Comparison of ENCODE assay signal across 8 cellular contexts in the genomic region with DNA sequence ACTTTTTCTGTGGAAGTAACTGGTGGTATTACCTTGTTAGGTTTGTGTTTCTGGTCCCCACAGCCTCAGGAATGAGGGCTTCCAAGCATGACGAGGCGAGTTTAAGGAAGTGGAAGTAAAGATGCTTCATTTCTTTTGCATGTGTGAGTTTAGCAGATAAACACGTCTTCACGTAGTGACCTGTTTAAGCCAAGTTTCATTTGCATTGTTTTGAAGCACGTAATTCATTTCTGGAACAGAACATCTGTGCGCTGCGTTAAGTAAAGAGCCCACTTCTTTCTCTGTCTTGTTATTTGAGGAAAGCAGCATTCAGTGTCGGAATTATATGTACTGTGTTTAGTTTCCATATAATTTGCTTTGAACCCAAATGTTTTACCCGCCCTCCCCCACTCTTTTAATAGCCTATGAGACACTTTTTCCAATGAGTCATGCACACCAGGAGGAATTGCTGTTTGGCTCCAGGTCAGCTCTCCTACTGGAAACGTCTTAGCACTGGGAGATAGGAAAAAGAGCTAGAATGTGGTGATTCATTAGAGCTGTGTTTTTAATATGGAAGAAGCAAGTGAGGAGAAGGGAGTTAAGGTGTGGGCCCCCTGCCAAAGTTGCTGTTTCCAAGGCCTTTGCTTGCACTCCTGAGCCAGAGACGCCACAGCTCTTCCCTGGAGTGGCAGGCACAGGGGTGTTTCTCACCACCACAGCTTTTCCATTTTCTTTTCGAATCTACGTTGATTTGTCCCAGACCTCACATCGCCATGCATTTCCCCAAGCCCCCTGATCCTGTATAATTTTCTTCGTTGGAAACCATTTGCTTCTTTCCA. TPM values are rescaled to one million over a fixed set of nuclear protein-coding genes. Genes with fewer than 3 reads are reported as not detected.
DNase-seq lines count a peak whose midpoint lies in the region; ATAC-seq and TF ChIP-seq lines count a peak whose summit lies in the region.

No MANE protein-coding gene starts in this region.

- H3K36me3 Mint-ChIP-seq in stimulated activated naive B cell treated with anti-CD40 and anti-IgM and Interleukin-4, amounts not matched to agents 10 μg/mL and 1 μg/mL and 100 μg/mL, for 72 hours, result peaks cover 5 to 8% of the 10 kb centered on the region in 2 donors
- no peaks in the 10 kb centered on the region for H3K36me3 Mint-ChIP-seq in activated T-helper 1 cell treated with anti-CD3 and anti-CD28 coated beads, Interleukin-12 subunit alpha, Interleukin-12 subunit beta, Interleukin-2, Interleukin-4 antibody, amounts not matched to agents 30 ng/mL and 10 ng/mL and 1 ng/mL, durations not matched to agents 14 hours and 24 hours and 36 hours (ENCODE audit: low read depth)

- peak overlapping the region; percentile 88 for H3K27ac Mint-ChIP-seq in stimulated activated naive B cell treated with anti-CD40 and anti-IgM and Interleukin-4, amounts not matched to agents 10 μg/mL and 1 μg/mL and 100 μg/mL, for 72 hours
- H3K27ac Mint-ChIP-seq in activated T-helper 1 cell treated with anti-CD3 and anti-CD28 coated beads, Interleukin-12 subunit alpha, Interleukin-12 subunit beta, Interleukin-2, Interleukin-4 antibody, amounts not matched to agents 30 ng/mL and 10 ng/mL and 1 ng/mL, durations not matched to agents 14 hours and 24 hours and 36 hours, result no peak overlapping the region

- H3K4me1 Mint-ChIP-seq in stimulated activated naive B cell treated with anti-CD40 and anti-IgM and Interleukin-4, amounts not matched to agents 10 μg/mL and 1 μg/mL and 100 μg/mL, for 72 hours, result peaks cover 27 to 50% of the 10 kb centered on the region in 2 donors
- no peaks in the 10 kb centered on the region for H3K4me1 Mint-ChIP-seq in activated T-helper 1 cell treated with anti-CD3 and anti-CD28 coated beads, Interleukin-12 subunit alpha, Interleukin-12 subunit beta, Interleukin-2, Interleukin-4 antibody, amounts not matched to agents 30 ng/mL and 10 ng/mL and 1 ng/mL, durations not matched to agents 14 hours and 24 hours and 36 hours (ENCODE audit: low read depth)

- peaks cover 4 to 23% of the 10 kb centered on the region in 2 donors for H3K27me3 Mint-ChIP-seq in stimulated activated naive B cell treated with anti-CD40 and anti-IgM and Interleukin-4, amounts not matched to agents 10 μg/mL and 1 μg/mL and 100 μg/mL, for 72 hours
- peaks cover 11% of the 10 kb centered on the region for H3K27me3 Mint-ChIP-seq in activated T-helper 1 cell treated with anti-CD3 and anti-CD28 coated beads, Interleukin-12 subunit alpha, Interleukin-12 subunit beta, Interleukin-2, Interleukin-4 antibody, amounts not matched to agents 30 ng/mL and 10 ng/mL and 1 ng/mL, durations not matched to agents 14 hours and 24 hours and 36 hours (ENCODE audit: insufficient read depth)

- peak overlapping the region; percentile 36 to 58 for H3K4me3 Mint-ChIP-seq in stimulated activated naive B cell treated with anti-CD40 and anti-IgM and Interleukin-4, amounts not matched to agents 10 μg/mL and 1 μg/mL and 100 μg/mL, for 72 hours
- no peak overlapping the region for H3K4me3 Mint-ChIP-seq in activated T-helper 1 cell treated with anti-CD3 and anti-CD28 coated beads, Interleukin-12 subunit alpha, Interleukin-12 subunit beta, Interleukin-2, Interleukin-4 antibody, amounts not matched to agents 30 ng/mL and 10 ng/mL and 1 ng/mL, durations not matched to agents 14 hours and 24 hours and 36 hours

- intact Hi-C loops in adrenal gland (cut with DNase I), result no loop called here
- intact Hi-C loops in activated T-helper 1 cell treated with anti-CD3 and anti-CD28 coated beads, Interleukin-12 subunit alpha, Interleukin-12 subunit beta, Interleukin-2, Interleukin-4 antibody, amounts not matched to agents 30 ng/mL and 10 ng/mL and 1 ng/mL, durations not matched to agents 14 hours and 24 hours and 36 hours (cut with micrococcal nuclease), result no loop called here

- H3K27ac ChIP-seq in adrenal gland, result peak overlapping the region; percentile 51 to 88 (median 58)

- peaks cover 8 to 38% of the 10 kb centered on the region in 2 donors for H3K4me1 ChIP-seq in adrenal gland (replicated peaks in 1 of 2)

- H3K4me3 ChIP-seq in adrenal gland, result no peak overlapping the region

- DNase-seq in ELF-1 (ENCODE audit: low read depth, low spot score) (peak; percentile 30), adrenal gland (peak; percentile 73 to 94 (median 90)), hepatic stellate cell (ENCODE audit: low spot score) (peak; percentile 58)
- DNase-seq in stimulated activated naive B cell treated with anti-CD40 and anti-IgM and Interleukin-4, amounts not matched to agents 10 μg/mL and 1 μg/mL and 100 μg/mL, for 72 hours, result no peak
- DNase-seq in activated T-helper 1 cell treated with anti-CD3 and anti-CD28 coated beads, Interleukin-12 subunit alpha, Interleukin-12 subunit beta, Interleukin-2, Interleukin-4 antibody, amounts not matched to agents 30 ng/mL and 10 ng/mL and 1 ng/mL, durations not matched to agents 14 hours and 24 hours and 36 hours (ENCODE audit: low spot score), result no peak
- no peak for DNase-seq in activated CD4-positive, CD25-positive, alpha-beta regulatory T cell treated with anti-CD3 and anti-CD28 coated beads, Interleukin-2, amount 50 U/mL, for 72 hours

- TF ChIP-seq POLR2A in adrenal gland (IDR thresholded peaks at IDR 0.05), result no peak

- ATAC-seq in HG03045 (IDR thresholded peaks at IDR 0.05; ENCODE audit: unreplicated experiment) (peak; percentile 64), GM18858 (IDR thresholded peaks at IDR 0.05; ENCODE audit: unreplicated experiment) (no peak)
- ATAC-seq in stimulated activated naive B cell treated with anti-CD40 and anti-IgM and Interleukin-4, amounts not matched to agents 10 μg/mL and 1 μg/mL and 100 μg/mL, for 72 hours (replicated peaks), result peak; percentile 83 to 84

- no peaks in the 10 kb centered on the region for H3K9me3 ChIP-seq in adrenal gland (replicated peaks in 1 of 3)

- TF ChIP-seq CTCF in adrenal gland (IDR thresholded peaks at IDR 0.05), result no peak

- WGBS in adrenal gland, 4 donors, result 35 to 47% (median 42%) methylated on average over 15 of the region's 15 CpGs

- no peaks in the 10 kb centered on the region for H3K27me3 ChIP-seq in adrenal gland

- no peaks in the 10 kb centered on the region for H3K36me3 ChIP-seq in adrenal gland (replicated peaks in 1 of 2)

- H3K9me3 Mint-ChIP-seq in stimulated activated naive B cell treated with anti-CD40 and anti-IgM and Interleukin-4, amounts not matched to agents 10 μg/mL and 1 μg/mL and 100 μg/mL, for 72 hours, result peaks cover 10 to 11% of the 10 kb centered on the region in 2 donors
- peaks cover 11% of the 10 kb centered on the region for H3K9me3 Mint-ChIP-seq in activated T-helper 1 cell treated with anti-CD3 and anti-CD28 coated beads, Interleukin-12 subunit alpha, Interleukin-12 subunit beta, Interleukin-2, Interleukin-4 antibody, amounts not matched to agents 30 ng/mL and 10 ng/mL and 1 ng/mL, durations not matched to agents 14 hours and 24 hours and 36 hours

RNA-seq across cellular contexts. Expression of a gene that starts 36.8 kb away (rescaled TPM):
- under 1 TPM in 4 of 8 donors, not detected in 4; 0.14 to 0.36 (median 0.26) TPM for total RNA-seq in adrenal gland
- under 1 TPM in 2 of 3 donors, not detected in 1; 0.13 to 0.48 TPM for polyA plus RNA-seq in adrenal gland
- total RNA-seq in activated T-helper 1 cell treated with anti-CD3 and anti-CD28 coated beads, Interleukin-12 subunit alpha, Interleukin-12 subunit beta, Interleukin-2, Interleukin-4 antibody, amounts not matched to agents 30 ng/mL and 10 ng/mL and 1 ng/mL, durations not matched to agents 14 hours and 24 hours and 36 hours, result not detected in 2 replicates

Comparison
In these comparisons a context has a peak if more than half of its experiments do, and no peak if none do; other contexts are left out.
1. DNase-seq: peak in ELF-1 (single experiment), adrenal gland (7 of 7) and hepatic stellate cell (single experiment); none in stimulated activated naive B cell treated with anti-CD40 and anti-IgM and Interleukin-4, amounts not matched to agents 10 μg/mL and 1 μg/mL and 100 μg/mL, for 72 hours (single experiment), activated T-helper 1 cell treated with anti-CD3 and anti-CD28 coated beads, Interleukin-12 subunit alpha, Interleukin-12 subunit beta, Interleukin-2, Interleukin-4 antibody, amounts not matched to agents 30 ng/mL and 10 ng/mL and 1 ng/mL, durations not matched to agents 14 hours and 24 hours and 36 hours (single experiment) and activated CD4-positive, CD25-positive, alpha-beta regulatory T cell treated with anti-CD3 and anti-CD28 coated beads, Interleukin-2, amount 50 U/mL, for 72 hours (single experiment).